ENCODE assay signal across 8 cellular contexts in genomic region chr1:236524142-236524891, GRCh38. TPM values are rescaled to one million over a fixed set of nuclear protein-coding genes. Genes with fewer than 3 reads are reported as not detected.
A peak's percentile ranks its signal among the peaks of the same experiment; 100 is the strongest.
DNase-seq lines count a peak whose midpoint lies in the region; ATAC-seq and TF ChIP-seq lines count a peak whose summit lies in the region.

No MANE protein-coding gene starts in this region.

- peak overlapping the region; percentile 90 for H3K4me3 ChIP-seq in GM23248
- H3K4me3 ChIP-seq in Karpas-422 (ENCODE audit: low read length) = peak overlapping the region; percentile 73
- peak overlapping the region; percentile 71 for H3K4me3 ChIP-seq in SJSA1
- H3K4me3 ChIP-seq in upper lobe of right lung = peak overlapping the region; percentile 93

- H3K4me2 ChIP-seq in GM23248 (ENCODE audit: unreplicated experiment) (peak overlapping the region; percentile 78), Karpas-422 (ENCODE audit: low read depth, low read length, poor library complexity, severe bottlenecking) (peak overlapping the region; percentile 85)

- H3K27ac ChIP-seq in GM23248 (peak overlapping the region; percentile 59), Karpas-422 (ENCODE audit: low read length) (no peak overlapping the region), SJSA1 (peak overlapping the region; percentile 56), upper lobe of right lung (peak overlapping the region; percentile 86)

- intact Hi-C loops in upper lobe of right lung (cut with DNase I) = no loop called here

- peak; percentile 95 for DNase-seq in GM23248
- peak; percentile 74 for DNase-seq in Karpas-422
- peak; percentile 53 to 61 for DNase-seq in SJSA1 (ENCODE audit: low read depth in 1 of 2, low spot score in 2 of 2)
- DNase-seq in activated naive CD4-positive, alpha-beta T cell treated with anti-CD3 and anti-CD28 coated beads, Interleukin-2, amount 50 U/mL, for 16 hours = peak; percentile 45
- DNase-seq in glomerular visceral epithelial cell (ENCODE audit: extremely low spot score) = peak; percentile 70
- DNase-seq in occipital lobe (lab: John Stamatoyannopoulos, UW) = peak; percentile 29
- DNase-seq in upper lobe of right lung = no peak

- no peaks in the 10 kb centered on the region for H3K9me3 ChIP-seq in ES-I3 (ENCODE audit: control insufficient read depth, insufficient read depth, low read length)
- no peaks in the 10 kb centered on the region for H3K9me3 ChIP-seq in GM23248 (ENCODE audit: low read depth)
- no peaks in the 10 kb centered on the region for H3K9me3 ChIP-seq in Karpas-422 (ENCODE audit: low read length)
- no peaks in the 10 kb centered on the region for H3K9me3 ChIP-seq in SJSA1 (replicated peaks)
- H3K9me3 ChIP-seq in upper lobe of right lung = no peaks in the 10 kb centered on the region

- peaks cover 7% of the 10 kb centered on the region; the same call in 1 of the 2 replicates for H3F3A ChIP-seq in GM23248 (ENCODE audit: insufficient read depth)

- no peaks in the 10 kb centered on the region for H3K9me2 ChIP-seq in GM23248 (ENCODE audit: insufficient read depth)
- H3K9me2 ChIP-seq in Karpas-422 (replicated peaks; ENCODE audit: insufficient read depth, low read length) = no peaks in the 10 kb centered on the region

- H4K20me1 ChIP-seq in GM23248 (ENCODE audit: insufficient read depth) (no peaks in the 10 kb centered on the region), Karpas-422 (ENCODE audit: insufficient read depth, low read depth, low read length) (no peaks in the 10 kb centered on the region)

- TF ChIP-seq CTCF in upper lobe of right lung (IDR thresholded peaks at IDR 0.05) = no peak

- peak overlapping the region; percentile 92 for H2AFZ ChIP-seq in GM23248
- H2AFZ ChIP-seq in Karpas-422 (ENCODE audit: low read length) = peak overlapping the region; percentile 89

- H3K9ac ChIP-seq in ES-I3 (ENCODE audit: low read depth, low read length) = peak overlapping the region; percentile 80
- peak overlapping the region; percentile 88 for H3K9ac ChIP-seq in GM23248
- peak overlapping the region; percentile 70 for H3K9ac ChIP-seq in Karpas-422 (ENCODE audit: low read length)

- no peaks in the 10 kb centered on the region for H3K27me3 ChIP-seq in GM23248 (replicated peaks; ENCODE audit: insufficient read depth)
- no peaks in the 10 kb centered on the region for H3K27me3 ChIP-seq in Karpas-422 (ENCODE audit: low read length)
- no peaks in the 10 kb centered on the region for H3K27me3 ChIP-seq in SJSA1 (replicated peaks)
- H3K27me3 ChIP-seq in upper lobe of right lung = no peaks in the 10 kb centered on the region

- H3K79me2 ChIP-seq in GM23248 (ENCODE audit: insufficient read depth) (peaks cover 30% of the 10 kb centered on the region), Karpas-422 (ENCODE audit: low read length) (no peaks in the 10 kb centered on the region)

- no peaks in the 10 kb centered on the region; the same call in 1 of the 2 replicates for H3K36me3 ChIP-seq in ES-I3 (ENCODE audit: insufficient read depth, low read length)
- H3K36me3 ChIP-seq in GM23248 (ENCODE audit: low read depth) = peaks cover 9% of the 10 kb centered on the region
- H3K36me3 ChIP-seq in Karpas-422 (ENCODE audit: insufficient read depth, low read length) = no peaks in the 10 kb centered on the region
- peaks cover 19% of the 10 kb centered on the region for H3K36me3 ChIP-seq in SJSA1
- H3K36me3 ChIP-seq in upper lobe of right lung = peaks cover 28% of the 10 kb centered on the region

- peak; percentile 81 for ATAC-seq in upper lobe of right lung

- H3K4me1 ChIP-seq in ES-I3 (ENCODE audit: insufficient read depth, low read length) = no peaks in the 10 kb centered on the region
- peaks cover 6% of the 10 kb centered on the region; the same call in 1 of the 2 replicates for H3K4me1 ChIP-seq in GM23248 (ENCODE audit: insufficient read depth)
- peaks cover 16% of the 10 kb centered on the region for H3K4me1 ChIP-seq in Karpas-422 (ENCODE audit: low read length)
- peaks cover 13% of the 10 kb centered on the region for H3K4me1 ChIP-seq in SJSA1 (replicated peaks)
- peaks cover 9% of the 10 kb centered on the region for H3K4me1 ChIP-seq in upper lobe of right lung

- WGBS in GM23248 (ENCODE audit: low coverage in 1 of 2, low lambda C conversion rate in 2 of 2, missing lambda C conversion rate in 2 of 2), 2 experiments = 0 to 1% methylated on average over 32 of the region's 32 CpGs

- in situ Hi-C loops in GM23248 (cut with MboI) = no loop called here

RNA-seq across cellular contexts. Expression of gene LGALS8, which starts 0.5 kb away (rescaled TPM):
- 62.1 and 68.6 TPM in 2 replicates for total RNA-seq in GM23248 (2014; rRNA removed; shearing (Covaris generic))
- 43.3 and 46.2 TPM in 2 replicates for polyA plus RNA-seq in GM23248 (2016; fragmentation: Nextera tagmentation; extraction: Ambion mirVana)
- 7.9 and 21.4 TPM in 2 replicates for total RNA-seq in Karpas-422 (2014; rRNA removed; shearing (Covaris generic); ENCODE audit: low replicate concordance)
- total RNA-seq in SJSA1 (2014; rRNA removed; shearing (Covaris generic)) = 29.3 and 47.7 TPM in 2 replicates
- total RNA-seq in occipital lobe (203 TPM), upper lobe of right lung (81.7 TPM)
